In genomic region chr2:47065771-47066380, GRCh38 we compare ENCODE assay signal across 8 cellular contexts.
DNase-seq lines count a peak whose midpoint lies in the region; ATAC-seq and TF ChIP-seq lines count a peak whose summit lies in the region.

No MANE protein-coding gene starts in this region.

- no peak for TF ChIP-seq CTCF in astrocyte of the spinal cord (IDR thresholded peaks at IDR 0.05; ENCODE audit: low read depth, low read length)

- in situ Hi-C loops in astrocyte of the spinal cord (cut with HindIII; ENCODE audit: low sequenced_read_pairs): no loop called here

- H3K9me3 ChIP-seq in subcutaneous abdominal adipose tissue (ENCODE audit: control insufficient read depth in 5 of 5, low read length in 5 of 5): no peaks in the 10 kb centered on the region

- peak overlapping the region; percentile 3 for H3K27ac ChIP-seq in subcutaneous abdominal adipose tissue (ENCODE audit: low read depth, low read length)

- ATAC-seq in HG02870 (IDR thresholded peaks at IDR 0.05; ENCODE audit: unreplicated experiment) (no peak), HG03565 (IDR thresholded peaks at IDR 0.05; ENCODE audit: unreplicated experiment) (no peak)

- peak; percentile 98 for DNase-seq in HCEC 1CT
- DNase-seq in astrocyte of the spinal cord (ENCODE audit: low read depth, low spot score): peak; percentile 55
- peak; percentile 60 for DNase-seq in iris pigment epithelial cell (ENCODE audit: low read depth)
- DNase-seq in KG1 (lab: John Stamatoyannopoulos, UW): no peak
- no peak for DNase-seq in nucleus accumbens (lab: John Stamatoyannopoulos, UW)

- H3K4me1 ChIP-seq in subcutaneous abdominal adipose tissue (ENCODE audit: control insufficient read depth in 5 of 5, insufficient read depth in 5 of 5, low read length in 5 of 5): peaks cover 29 to 82% (median 78%) of the 10 kb centered on the region in 5 donors

- H3K36me3 ChIP-seq in subcutaneous abdominal adipose tissue (ENCODE audit: control insufficient read depth in 5 of 5, insufficient read depth in 5 of 5, low read length in 5 of 5): peaks cover 0 to 28% (median 14%) of the 10 kb centered on the region in 5 donors

- H3K9ac ChIP-seq in subcutaneous abdominal adipose tissue (ENCODE audit: low read length in 5 of 5): no peak overlapping the region

- no peak overlapping the region for H3K4me3 ChIP-seq in astrocyte of the spinal cord (ENCODE audit: low read depth, low read length)
- H3K4me3 ChIP-seq in subcutaneous abdominal adipose tissue (ENCODE audit: low read depth in 1 of 5, low read length in 5 of 5): no peak overlapping the region

- no peaks in the 10 kb centered on the region for H3K27me3 ChIP-seq in subcutaneous abdominal adipose tissue (ENCODE audit: control insufficient read depth in 5 of 5, insufficient read depth in 4 of 5, low read length in 5 of 5)

Comparison
In these comparisons a context has a peak if more than half of its experiments do, and no peak if none do; other contexts are left out.
1. DNase-seq: peak in HCEC 1CT (single experiment), astrocyte of the spinal cord (single experiment) and iris pigment epithelial cell (single experiment); none in KG1 (single experiment) and nucleus accumbens (0 of 56).